In the genomic region with DNA sequence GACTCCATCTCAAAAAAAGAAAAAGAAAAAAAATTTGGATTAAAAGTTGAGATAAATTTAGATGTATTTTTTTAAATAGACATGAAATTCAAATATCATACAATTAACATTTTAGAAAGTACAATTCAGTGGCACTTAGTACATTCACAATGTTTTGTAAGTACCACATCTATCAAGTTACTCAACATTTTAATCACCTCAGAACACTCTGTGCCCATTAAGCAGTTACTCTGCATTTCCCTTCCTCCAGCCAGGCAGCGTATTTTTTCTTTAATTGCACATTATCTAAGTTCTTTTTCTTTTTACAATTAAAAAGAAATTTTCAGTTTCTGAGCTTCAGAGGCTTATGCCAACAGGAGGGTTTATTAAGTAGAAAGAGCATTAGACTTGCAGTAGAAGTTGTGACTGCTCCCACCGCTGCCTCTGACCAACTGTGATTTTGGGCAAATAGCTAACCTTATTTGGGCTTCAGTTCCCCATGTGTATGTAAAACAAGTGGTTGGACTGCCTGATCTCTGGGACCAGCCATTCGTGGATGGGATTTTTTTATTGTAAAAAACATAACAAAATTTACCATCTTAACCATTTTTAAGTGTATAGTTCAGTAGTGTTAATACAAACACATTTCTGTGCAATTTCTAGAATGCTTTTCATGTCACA, we compare ENCODE assay signal across 19 cellular contexts.
A peak's percentile ranks its signal among the peaks of the same experiment; 100 is the strongest.
DNase-seq lines count a peak whose midpoint lies in the region; ATAC-seq, FAIRE-seq and TF ChIP-seq lines count a peak whose summit lies in the region.
"Had no signal": no experiment of that assay in that cellular context is flagged by ENCODE, and none has a peak within 500 bp of the region (broad histone marks: within the 10 kb centered on the region; RNA-seq: fewer than 3 reads in every experiment).

No MANE protein-coding gene starts in this region.

- H3K27me3 ChIP-seq in Karpas-422 (ENCODE audit: low read length) (no peaks in the 10 kb centered on the region), MM.1S (replicated peaks; ENCODE audit: insufficient read depth, low read length) (no peaks in the 10 kb centered on the region)

- H3K79me2 ChIP-seq in Karpas-422 (ENCODE audit: low read length) (peaks cover 96% of the 10 kb centered on the region), MM.1S (ENCODE audit: low read length) (peaks cover 84% of the 10 kb centered on the region)

- H4K20me1 ChIP-seq in Karpas-422 (ENCODE audit: insufficient read depth, low read depth, low read length) = no peaks in the 10 kb centered on the region
- no peaks in the 10 kb centered on the region for H4K20me1 ChIP-seq in MM.1S (ENCODE audit: insufficient read depth, low read length)

- DNase-seq in GM12891 (ENCODE audit: insufficient read length, low spot score) (no peak), Karpas-422 (peak; percentile 57), renal cortical epithelial cell (ENCODE audit: low read depth) (peak; percentile 25), HT-29 (ENCODE audit: low spot score) (no peak), NCI-H345 treated with DMSO at 0.1 percent for 48 hours (lab: John Stamatoyannopoulos, UW; ENCODE audit: unreplicated experiment) (no peak), MM.1S (no peak)
- no peak for DNase-seq in effector memory CD8-positive, alpha-beta T cell
- DNase-seq: activated CD4-positive, alpha-beta T cell treated with anti-CD3 and anti-CD28 coated beads for 48 hours; activated gamma-delta T cell; aorta; foreskin melanocyte; Kasumi-1; NCI-H1105 treated with DMSO at 0.1 percent for 48 hours; NCI-H774 had no signal

- FAIRE-seq in GM12891 (lab: Jason Lieb, UNC) = peak; percentile 9

- no peak overlapping the region for H3K4me3 Mint-ChIP-seq in effector memory CD8-positive, alpha-beta T cell
- H3K4me3 Mint-ChIP-seq: stimulated activated naive CD8-positive, alpha-beta T cell treated with anti-CD3 and anti-CD28 coated beads, Interleukin-15, Interleukin-2, amounts not matched to agents 100 ng/mL and 50 ng/mL, for 24 hours had no signal

- H3K9me2 ChIP-seq in Karpas-422 (replicated peaks; ENCODE audit: insufficient read depth, low read length) = no peaks in the 10 kb centered on the region
- H3K9me2 ChIP-seq in MM.1S (replicated peaks; ENCODE audit: insufficient read depth, low read length) = no peaks in the 10 kb centered on the region

- peaks cover 32% of the 10 kb centered on the region for H3K36me3 Mint-ChIP-seq in effector memory CD8-positive, alpha-beta T cell (ENCODE audit: insufficient read depth)

- H3K9ac ChIP-seq in Karpas-422 (ENCODE audit: low read length) (no peak overlapping the region), MM.1S (ENCODE audit: low read length) (no peak overlapping the region)

- H3K4me3 ChIP-seq in Karpas-422 (ENCODE audit: low read length) (no peak overlapping the region), MM.1S (ENCODE audit: low read length) (no peak overlapping the region)
- H3K4me3 ChIP-seq: PC-9 had no signal

- TF ChIP-seq CTCF in MM.1S (IDR thresholded peaks at IDR 0.05; ENCODE audit: low read length) = no peak

- H3K27ac ChIP-seq in Karpas-422 (ENCODE audit: low read length) (peak overlapping the region; percentile 38), MM.1S (ENCODE audit: low read length) (no peak overlapping the region)
- H3K27ac ChIP-seq: PC-9 had no signal

- no peaks in the 10 kb centered on the region for H3K9me3 ChIP-seq in Karpas-422 (ENCODE audit: low read length)
- no peaks in the 10 kb centered on the region for H3K9me3 ChIP-seq in MM.1S (replicated peaks; ENCODE audit: insufficient read depth, low read length)

- no peaks in the 10 kb centered on the region for H3K27me3 Mint-ChIP-seq in effector memory CD8-positive, alpha-beta T cell
- H3K27me3 Mint-ChIP-seq: stimulated activated naive CD8-positive, alpha-beta T cell treated with anti-CD3 and anti-CD28 coated beads, Interleukin-15, Interleukin-2, amounts not matched to agents 100 ng/mL and 50 ng/mL, for 24 hours had no signal

- peaks cover 34% of the 10 kb centered on the region for H3K36me3 ChIP-seq in Karpas-422 (ENCODE audit: insufficient read depth, low read length)
- H3K36me3 ChIP-seq in MM.1S (replicated peaks; ENCODE audit: insufficient read depth, low read length) = no peaks in the 10 kb centered on the region

- ATAC-seq in effector memory CD8-positive, alpha-beta T cell (replicated peaks) = no peak
- no peak for ATAC-seq in HG02938 (IDR thresholded peaks at IDR 0.05; ENCODE audit: unreplicated experiment)
- ATAC-seq: HCT116, sciatic nerve had no signal

- peak overlapping the region; percentile 29 to 62 for H3K27ac Mint-ChIP-seq in effector memory CD8-positive, alpha-beta T cell

- peaks cover 8% of the 10 kb centered on the region for H3F3A ChIP-seq in MM.1S (ENCODE audit: insufficient read depth, low read length)

- H2AFZ ChIP-seq in Karpas-422 (ENCODE audit: low read length) = no peak overlapping the region
- H2AFZ ChIP-seq in MM.1S (ENCODE audit: low read length) = no peak overlapping the region
- H2AFZ ChIP-seq: PC-9 had no signal

- TF ChIP-seq POLR2A in GM12891 (IDR thresholded peaks at IDR 0.05; ENCODE audit: low read depth, low read length) = no peak

- H3K4me2 ChIP-seq in Karpas-422 (ENCODE audit: low read depth, low read length, poor library complexity, severe bottlenecking) (peak overlapping the region; percentile 20), MM.1S (ENCODE audit: low read depth, low read length) (no peak overlapping the region)
- H3K4me2 ChIP-seq: PC-9 had no signal

- H3K4me1 ChIP-seq in Karpas-422 (ENCODE audit: low read length) (peaks cover 65% of the 10 kb centered on the region), MM.1S (ENCODE audit: low read length) (peaks cover 8% of the 10 kb centered on the region)

- peaks cover 24 to 65% of the 10 kb centered on the region in 2 donors for H3K4me1 Mint-ChIP-seq in effector memory CD8-positive, alpha-beta T cell (ENCODE audit: low read depth in 2 of 2)

- peaks cover 0 to 5% of the 10 kb centered on the region in 2 donors for H3K9me3 Mint-ChIP-seq in effector memory CD8-positive, alpha-beta T cell

TF ChIP-seq in GM12891, 5 proteins besides CTCF, POLR2A, EP300 and RAD21:
- no peak for TF ChIP-seq SPI1 (IDR thresholded peaks at IDR 0.05; ENCODE audit: low read depth, low read length)
TF ChIP-seq in GM12891: peak in this region for 0.

Comparison
In these comparisons a context has a peak if more than half of its experiments do, and no peak if none do; other contexts are left out.
1. DNase-seq: peak in Karpas-422 (single experiment) and renal cortical epithelial cell (single experiment); none in GM12891 (single experiment), effector memory CD8-positive, alpha-beta T cell (0 of 3), HT-29 (single experiment), NCI-H345 treated with DMSO at 0.1 percent for 48 hours (single experiment) and MM.1S (single experiment).